In the genomic region with DNA sequence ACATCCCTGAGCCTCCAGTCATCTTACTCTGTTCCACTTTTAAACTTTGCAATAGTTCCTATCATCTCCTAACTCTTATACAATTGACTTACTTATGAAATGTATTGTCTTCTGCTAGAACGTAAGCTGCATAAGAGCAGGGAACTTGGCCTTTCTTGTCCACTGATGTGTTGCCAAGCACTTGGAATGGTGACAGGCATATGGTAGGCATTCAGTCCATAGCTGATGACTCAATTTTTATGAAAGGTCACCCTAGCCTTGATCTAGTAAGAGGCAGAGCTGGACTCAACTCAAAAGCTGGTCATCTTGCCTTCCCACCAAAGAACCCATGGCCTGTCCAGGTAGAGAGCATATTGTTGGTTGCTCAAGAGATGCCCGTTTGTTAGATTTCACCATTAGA, we compare ENCODE assay signal across 21 cellular contexts.
"Had no signal": no experiment of that assay in that cellular context is flagged by ENCODE, and none has a peak within 500 bp of the region (broad histone marks: within the 10 kb centered on the region; RNA-seq: fewer than 3 reads in every experiment).

No MANE protein-coding gene starts in this region.

- DNase-seq: activated CD4-positive, alpha-beta memory T cell treated with anti-CD3 and anti-CD28 coated beads for 36 hours; activated CD4-positive, alpha-beta T cell treated with anti-CD3 and anti-CD28 coated beads for 48 hours; activated CD4-positive, CD25-positive, alpha-beta regulatory T cell treated with anti-CD3 and anti-CD28 coated beads, Interleukin-2, amount 50 U/mL, for 72 hours; activated CD8-positive, alpha-beta memory T cell treated with anti-CD3 and anti-CD28 coated beads, Interleukin-2, amount 50 U/mL, for 4 hours; activated gamma-delta T cell treated with Interleukin-2 at 50 U/mL for 16 hours; activated naive CD4-positive, alpha-beta T cell treated with anti-CD3 and anti-CD28 coated beads, Interleukin-2, amount 10 ng/mL, durations not matched to agents 7 days and 5 days; activated naive CD8-positive, alpha-beta T cell treated with anti-CD3 and anti-CD28 coated beads for 36 hours; activated T-cell treated with anti-CD3 and anti-CD28 coated beads, Interleukin-2, amount 50 U/mL, for 72 hours; anterior cingulate cortex; cerebellar nuclear complex; Kasumi-1; NCI-H1048; NCI-H146; NCI-H187 treated with DMSO at 0.1 percent for 48 hours; NCI-H2081 treated with DMSO at 0.1 percent for 48 hours; Peyer's patch; SHP77; T-helper 17 cell; T-helper 9 cell had no signal

- H3K4me3 Mint-ChIP-seq: activated CD4-positive, alpha-beta memory T cell treated with anti-CD3 and anti-CD28 coated beads for 36 hours; activated naive CD4-positive, alpha-beta T cell treated with anti-CD3 and anti-CD28 coated beads, Interleukin-2, amount 10 ng/mL, durations not matched to agents 7 days and 5 days; activated naive CD8-positive, alpha-beta T cell treated with anti-CD3 and anti-CD28 coated beads for 36 hours; activated T-cell treated with anti-CD3 and anti-CD28 coated beads, Interleukin-2, amount 50 U/mL, for 72 hours; T-helper 17 cell; WTC11 had no signal

- H3K4me1 Mint-ChIP-seq: activated naive CD4-positive, alpha-beta T cell treated with anti-CD3 and anti-CD28 coated beads, Interleukin-2, amount 10 ng/mL, durations not matched to agents 7 days and 5 days; activated naive CD8-positive, alpha-beta T cell treated with anti-CD3 and anti-CD28 coated beads for 36 hours; T-helper 17 cell; WTC11 had no signal

- H3K4me3 ChIP-seq: Peyer's patch had no signal

- H3K9me3 ChIP-seq: Peyer's patch had no signal

- H3K36me3 Mint-ChIP-seq: activated CD4-positive, alpha-beta memory T cell treated with anti-CD3 and anti-CD28 coated beads for 36 hours; activated naive CD4-positive, alpha-beta T cell treated with anti-CD3 and anti-CD28 coated beads, Interleukin-2, amount 10 ng/mL, durations not matched to agents 7 days and 5 days; activated naive CD8-positive, alpha-beta T cell treated with anti-CD3 and anti-CD28 coated beads for 36 hours; WTC11 had no signal

- ATAC-seq: activated T-cell treated with anti-CD3 and anti-CD28 coated beads, Interleukin-2, amount 50 U/mL, for 72 hours; T-helper 17 cell; WTC11 had no signal

- H3K27me3 ChIP-seq: Peyer's patch had no signal

- H3K27ac Mint-ChIP-seq: activated CD4-positive, alpha-beta memory T cell treated with anti-CD3 and anti-CD28 coated beads for 36 hours; activated naive CD4-positive, alpha-beta T cell treated with anti-CD3 and anti-CD28 coated beads, Interleukin-2, amount 10 ng/mL, durations not matched to agents 7 days and 5 days; activated naive CD8-positive, alpha-beta T cell treated with anti-CD3 and anti-CD28 coated beads for 36 hours; activated T-cell treated with anti-CD3 and anti-CD28 coated beads, Interleukin-2, amount 50 U/mL, for 72 hours; activated T-helper 2 cell treated with anti-CD3 and anti-CD28 coated beads, Interferon-gamma antibody, Interleukin-2, Interleukin-4, amounts not matched to agents 10 μg/mL and 5 μg/mL and 100 μg/mL, durations not matched to agents 14 hours and 24 hours and 36 hours; T-helper 17 cell; WTC11 had no signal

- H3K4me1 ChIP-seq: Peyer's patch had no signal

- H3K36me3 ChIP-seq: Peyer's patch had no signal

- H3K27ac ChIP-seq: Peyer's patch had no signal

- H3K9me3 Mint-ChIP-seq: activated CD4-positive, alpha-beta memory T cell treated with anti-CD3 and anti-CD28 coated beads for 36 hours; activated naive CD4-positive, alpha-beta T cell treated with anti-CD3 and anti-CD28 coated beads, Interleukin-2, amount 10 ng/mL, durations not matched to agents 7 days and 5 days; activated naive CD8-positive, alpha-beta T cell treated with anti-CD3 and anti-CD28 coated beads for 36 hours; activated T-cell treated with anti-CD3 and anti-CD28 coated beads, Interleukin-2, amount 50 U/mL, for 72 hours; activated T-helper 2 cell treated with anti-CD3 and anti-CD28 coated beads, Interferon-gamma antibody, Interleukin-2, Interleukin-4, amounts not matched to agents 10 μg/mL and 5 μg/mL and 100 μg/mL, durations not matched to agents 14 hours and 24 hours and 36 hours; WTC11 had no signal
